Comparison of ENCODE assay signal across 15 cellular contexts in genomic region chr4:172762902-172763301, GRCh38.
DNase-seq lines count a peak whose midpoint lies in the region; TF ChIP-seq lines count a peak whose summit lies in the region.
"Had no signal": no experiment of that assay in that cellular context is flagged by ENCODE, and none has a peak within 500 bp of the region (broad histone marks: within the 10 kb centered on the region; RNA-seq: fewer than 3 reads in every experiment).

No MANE protein-coding gene starts in this region.

- H3K27me3 Mint-ChIP-seq in mesothelial cell of epicardium (ENCODE audit: low read depth) = no peaks in the 10 kb centered on the region
- H3K27me3 Mint-ChIP-seq in type B pancreatic cell = no peaks in the 10 kb centered on the region
- H3K27me3 Mint-ChIP-seq: B cell; CD4-positive, CD25-positive, alpha-beta regulatory T cell had no signal

- H3K9me3 Mint-ChIP-seq in mesothelial cell of epicardium (peaks cover 6% of the 10 kb centered on the region), type B pancreatic cell (no peaks in the 10 kb centered on the region)
- H3K9me3 Mint-ChIP-seq: H9 had no signal

- H3K4me3 Mint-ChIP-seq in mesothelial cell of epicardium (no peak overlapping the region), type B pancreatic cell (peak overlapping the region; percentile 17)
- H3K4me3 Mint-ChIP-seq: B cell; CD4-positive, CD25-positive, alpha-beta regulatory T cell; CD8-positive, alpha-beta T cell; H9; HFFc6 had no signal

- H3K27ac Mint-ChIP-seq in mesothelial cell of epicardium (peak overlapping the region; percentile 11), type B pancreatic cell (no peak overlapping the region)
- H3K27ac Mint-ChIP-seq: B cell; CD4-positive, CD25-positive, alpha-beta regulatory T cell; CD8-positive, alpha-beta T cell; H9; HFFc6 had no signal

- DNase-seq in DMS53 (lab: John Stamatoyannopoulos, UW) (peak; percentile 29), DMS53 treated with DMSO at 0.1 percent for 48 hours (lab: John Stamatoyannopoulos, UW; ENCODE audit: unreplicated experiment) (no peak), mesothelial cell of epicardium (ENCODE audit: low spot score in 2 of 2, unreplicated experiment in 2 of 2) (no peak), type B pancreatic cell (ENCODE audit: extremely low spot score, unreplicated experiment) (no peak), head of caudate nucleus (no peak), NCI-H146 treated with DMSO at 0.1 percent for 48 hours (lab: John Stamatoyannopoulos, UW; ENCODE audit: unreplicated experiment) (no peak)
- DNase-seq: Caco-2; CD4-positive, CD25-positive, alpha-beta regulatory T cell; CD8-positive, alpha-beta T cell; DMS153; DMS79 treated with DMSO at 0.1 percent for 48 hours; GOT3; H9; HFFc6 had no signal

- intact Hi-C loops in head of caudate nucleus (cut with DNase I) = no loop called here

- TF ChIP-seq CTCF in mesothelial cell of epicardium (IDR thresholded peaks at IDR 0.05; ENCODE audit: unreplicated experiment) (no peak), type B pancreatic cell (conservative IDR thresholded peaks at IDR 0.05) (no peak)

- H3K36me3 Mint-ChIP-seq in mesothelial cell of epicardium = no peaks in the 10 kb centered on the region
- H3K36me3 Mint-ChIP-seq in type B pancreatic cell = peaks cover 3% of the 10 kb centered on the region
- H3K36me3 Mint-ChIP-seq: CD4-positive, CD25-positive, alpha-beta regulatory T cell; CD8-positive, alpha-beta T cell had no signal

- H3K4me1 Mint-ChIP-seq in mesothelial cell of epicardium = peaks cover 29% of the 10 kb centered on the region
- H3K4me1 Mint-ChIP-seq in type B pancreatic cell (ENCODE audit: unreplicated experiment) = peaks cover 13% of the 10 kb centered on the region
- H3K4me1 Mint-ChIP-seq: B cell; CD4-positive, CD25-positive, alpha-beta regulatory T cell had no signal
